8 cellular contexts compared by ENCODE assay signal in the genomic region with DNA sequence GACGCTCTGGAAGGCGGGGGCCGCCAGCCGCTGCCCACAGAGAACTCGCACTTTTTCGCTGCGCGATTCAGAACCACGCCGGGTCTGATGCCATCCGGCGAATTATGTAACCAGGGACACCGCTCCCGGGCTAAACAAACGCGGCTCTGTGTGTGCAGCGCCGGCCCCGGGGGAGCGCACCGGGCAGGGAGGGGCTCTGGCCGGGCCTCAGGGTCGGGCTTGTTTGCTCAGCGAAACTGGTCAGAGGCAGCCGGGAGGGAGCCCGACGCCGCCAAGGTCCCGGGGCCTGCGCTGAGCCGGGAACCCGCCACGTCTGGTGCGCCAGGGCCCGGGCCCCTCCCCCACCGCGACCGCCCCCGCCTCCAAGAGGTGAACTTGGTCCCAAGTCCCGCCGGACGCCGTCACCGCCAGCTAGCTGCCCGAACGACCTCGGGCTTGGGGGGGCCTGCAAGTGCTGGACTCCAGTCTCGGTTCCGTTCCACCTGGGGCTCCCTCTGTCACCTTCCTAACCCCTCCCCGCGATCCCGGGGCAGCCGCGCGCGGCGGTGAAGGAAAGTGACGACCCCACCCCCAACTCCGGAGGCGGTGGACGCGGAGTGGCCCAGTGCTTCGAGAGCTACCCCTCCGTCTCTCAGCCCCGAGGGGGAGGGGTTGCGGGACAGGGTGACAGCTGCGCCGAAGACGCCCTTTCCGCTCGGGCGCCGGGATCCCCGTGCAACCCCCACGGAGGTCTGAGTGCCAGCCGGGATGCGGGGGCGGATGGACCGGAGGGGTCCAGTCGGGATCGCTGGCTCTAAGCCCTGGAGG. TPM values are rescaled to one million over a fixed set of nuclear protein-coding genes. Genes with fewer than 3 reads are reported as not detected.
DNase-seq lines count a peak whose midpoint lies in the region; ATAC-seq and TF ChIP-seq lines count a peak whose summit lies in the region.

No MANE protein-coding gene starts in this region.

- peak overlapping the region; percentile 92 for H3K9ac ChIP-seq in HCT116 (ENCODE audit: low read length)

- no peaks in the 10 kb centered on the region for H3K27me3 ChIP-seq in HCT116 (ENCODE audit: insufficient read depth, low read length)

- no peaks in the 10 kb centered on the region for H3K9me3 Mint-ChIP-seq in activated CD8-positive, alpha-beta T cell treated with anti-CD3 and anti-CD28 coated beads, Interleukin-2, amount 10 ng/mL, durations not matched to agents 7 days and 5 days (ENCODE audit: insufficient read depth)

- H3K79me2 ChIP-seq in HCT116 (ENCODE audit: insufficient read depth, low read length) = peaks cover 57% of the 10 kb centered on the region

- no peak overlapping the region for H2AFZ ChIP-seq in HCT116 (ENCODE audit: low read depth, low read length, poor library complexity, severe bottlenecking)

- CTCF ChIA-PET in HCT116 (lab: Charles Lee) = no interaction called here
- CTCF ChIA-PET in activated CD8-positive, alpha-beta T cell treated with anti-CD3 and anti-CD28 coated beads, Interleukin-2, amount 10 ng/mL, durations not matched to agents 7 days and 5 days (lab: Charles Lee) = interaction anchor here (0.9 to 8.9 kb wide), 9 partner anchors 9 to 86 kb away, joined by 3 to 91 read pairs (median 6); a partner anchor contains a TSS

- POLR2A ChIA-PET in HCT116 (lab: Charles Lee) = interaction anchor here (1.9 to 5.0 kb wide), 3 partner anchors 16 to 58 kb away, joined by 6 to 20 read pairs (median 11); no protein-coding TSS in a partner anchor
- POLR2A ChIA-PET in activated CD8-positive, alpha-beta T cell treated with anti-CD3 and anti-CD28 coated beads, Interleukin-2, amount 10 ng/mL, durations not matched to agents 7 days and 5 days (lab: Charles Lee) = interaction anchor here (0.6 to 3.0 kb wide), 9 partner anchors 9 to 64 kb away, joined by 3 to 20 read pairs (median 4); no protein-coding TSS in a partner anchor

- peaks cover 22 to 52% of the 10 kb centered on the region in 2 experiments for H3K4me1 ChIP-seq in HCT116 (ENCODE audit: control insufficient read depth in 1 of 2, insufficient read depth in 2 of 2, low read length in 2 of 2)

- DNase-seq in GM12864 (ENCODE audit: low read depth) (no peak), HCT116 (ENCODE audit: low read depth, low spot score) (no peak), NAMALWA (ENCODE audit: low spot score) (peak; percentile 75), lung microvascular endothelial cell (ENCODE audit: low read depth in 2 of 2) (peak; percentile 63 to 66), cortex of kidney (lab: John Stamatoyannopoulos, UW) (no peak)
- peak; percentile 64 for DNase-seq in activated CD8-positive, alpha-beta T cell treated with anti-CD3 and anti-CD28 coated beads, Interleukin-2, amount 10 ng/mL, durations not matched to agents 7 days and 5 days
- peak; percentile 40 for DNase-seq in effector CD8-positive, alpha-beta T cell (lab: John Stamatoyannopoulos, UW)
- peak; percentile 49 to 55 for DNase-seq in stimulated activated CD8-positive, alpha-beta memory T cell treated with anti-CD3 and anti-CD28 coated beads, Interleukin-2, amount 100 ng/mL, for 48 hours (ENCODE audit: low read depth in 2 of 2)

- H3K9me2 ChIP-seq in HCT116 (ENCODE audit: insufficient read depth) = no peaks in the 10 kb centered on the region

- 0 out of 2 replicates have a peak, but pooled peaks cover 6% of the 10 kb centered on the region for H4K20me1 ChIP-seq in HCT116 (ENCODE audit: insufficient read depth)

- H3K36me3 Mint-ChIP-seq in activated CD8-positive, alpha-beta T cell treated with anti-CD3 and anti-CD28 coated beads, Interleukin-2, amount 10 ng/mL, durations not matched to agents 7 days and 5 days (ENCODE audit: low read depth) = peaks cover 12% of the 10 kb centered on the region

- H3K27ac Mint-ChIP-seq in activated CD8-positive, alpha-beta T cell treated with anti-CD3 and anti-CD28 coated beads, Interleukin-2, amount 10 ng/mL, durations not matched to agents 7 days and 5 days = peak overlapping the region; percentile 66

- peak overlapping the region; percentile 81 for H3K4me3 Mint-ChIP-seq in activated CD8-positive, alpha-beta T cell treated with anti-CD3 and anti-CD28 coated beads, Interleukin-2, amount 10 ng/mL, durations not matched to agents 7 days and 5 days

- BruUV-seq in HCT116 (replicated peaks; lab: Mats Ljungman, UMichigan) = no TSS peak

- TF ChIP-seq RAD21 in HCT116 (IDR thresholded peaks at IDR 0.05; ENCODE audit: low read depth) = no peak

- H3K9me3 ChIP-seq in HCT116 (ENCODE audit: control insufficient read depth in 1 of 2, insufficient read depth in 1 of 2, low read depth in 1 of 2, low read length in 2 of 2) = no peaks in the 10 kb centered on the region

- TF ChIP-seq CTCF in GM12864 (IDR thresholded peaks at IDR 0.05; ENCODE audit: low read depth, low read length, missing control alignments) (no peak), HCT116 (IDR thresholded peaks at IDR 0.05 in 2 of 3, conservative IDR thresholded peaks at IDR 0.05 in 1 of 3; ENCODE audit: borderline replicate concordance in 1 of 3, insufficient read depth in 1 of 3, low read depth in 2 of 3, low read length in 2 of 3) (no peak)

- intact Hi-C loops in HCT116 (cut with micrococcal nuclease) = loop anchor here (1.0 to 2.0 kb wide), 2 partner anchors 17 to 60 kb away; no protein-coding TSS in a partner anchor

- RAD21 ChIA-PET in HCT116 (lab: Charles Lee; ENCODE audit: low non-redundant PET in 1 of 2, low total read pairs in 2 of 2, uncharacterized antibody in 2 of 2, unreplicated experiment in 2 of 2) = no interaction called here

- peaks cover 46% of the 10 kb centered on the region for H3K4me1 Mint-ChIP-seq in activated CD8-positive, alpha-beta T cell treated with anti-CD3 and anti-CD28 coated beads, Interleukin-2, amount 10 ng/mL, durations not matched to agents 7 days and 5 days (ENCODE audit: low read depth)

- TF ChIP-seq POLR2A in HCT116 (IDR thresholded peaks at IDR 0.05; ENCODE audit: borderline replicate concordance, extremely low read depth, insufficient read depth, insufficient read length) = no peak

- peak overlapping the region; percentile 91 for H3K27ac ChIP-seq in HCT116 (ENCODE audit: low read depth, low read length)

- H3K27me3 Mint-ChIP-seq in activated CD8-positive, alpha-beta T cell treated with anti-CD3 and anti-CD28 coated beads, Interleukin-2, amount 10 ng/mL, durations not matched to agents 7 days and 5 days (ENCODE audit: low read depth) = peaks cover 17% of the 10 kb centered on the region

- H3K4me3 ChIP-seq in GM12864 (ENCODE audit: low read depth, low read length) (peak overlapping the region; percentile 80), HCT116 (replicated peaks in 1 of 2; ENCODE audit: low read depth in 1 of 2, low read length in 2 of 2) (peak overlapping the region; percentile 95 to 97)

- no peaks in the 10 kb centered on the region for H3K36me3 ChIP-seq in HCT116 (ENCODE audit: control insufficient read depth in 1 of 2, insufficient read depth in 2 of 2, low read length in 2 of 2)

- ATAC-seq in HCT116 = peak; percentile 35
- peak; percentile 38 for ATAC-seq in activated CD8-positive, alpha-beta T cell treated with anti-CD3 and anti-CD28 coated beads, Interleukin-2, amount 10 ng/mL, durations not matched to agents 7 days and 5 days

- H3K4me2 ChIP-seq in HCT116 (ENCODE audit: low read length) = peak overlapping the region; percentile 95

TF ChIP-seq in HCT116, 20 proteins besides CTCF, POLR2A, EP300 and RAD21:
- TF ChIP-seq ZNF274 (IDR thresholded peaks at IDR 0.05; ENCODE audit: low read depth, low read length) = no peak
- no peak for TF ChIP-seq SP1 (IDR thresholded peaks at IDR 0.05; ENCODE audit: low read depth)
- TF ChIP-seq EZH2phosphoT487 (IDR thresholded peaks at IDR 0.05; ENCODE audit: borderline replicate concordance) = no peak
- no peak; the same call in none of the 2 replicates for TF ChIP-seq POLR2AphosphoS5 (IDR thresholded peaks at IDR 0.05; ENCODE audit: low read depth, low read length)
- peak; percentile 65 for TF ChIP-seq ZFX (IDR thresholded peaks at IDR 0.05)
- TF ChIP-seq SRF (IDR thresholded peaks at IDR 0.05; ENCODE audit: low read depth) = no peak
- TF ChIP-seq TCF7L2 (IDR thresholded peaks at IDR 0.05; ENCODE audit: borderline replicate concordance, extremely low read depth, insufficient read depth, insufficient read length) = peak; percentile 23
- no peak for TF ChIP-seq FOSL1 (IDR thresholded peaks at IDR 0.05; ENCODE audit: low read depth)
- TF ChIP-seq, protein P1, sequence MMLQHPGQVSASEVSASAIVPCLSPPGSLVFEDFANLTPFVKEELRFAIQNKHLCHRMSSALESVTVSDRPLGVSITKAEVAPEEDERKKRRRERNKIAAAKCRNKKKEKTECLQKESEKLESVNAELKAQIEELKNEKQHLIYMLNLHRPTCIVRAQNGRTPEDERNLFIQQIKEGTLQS (IDR thresholded peaks at IDR 0.05) = no peak
- TF ChIP-seq EGR1 (IDR thresholded peaks at IDR 0.05; ENCODE audit: low read depth) = peak; percentile 84
- peak; percentile 12; the same call in 1 of the 2 replicates for TF ChIP-seq SIN3A (IDR thresholded peaks at IDR 0.05; ENCODE audit: low read depth)
- no peak for TF ChIP-seq CBX3 (IDR thresholded peaks at IDR 0.05; ENCODE audit: low read depth)
TF ChIP-seq in HCT116: peak in this region for 4.

RNA-seq across cellular contexts. Expression of a gene that starts 0.8 kb away (rescaled TPM):
- total RNA-seq in HCT116 (2021; ENCODE audit: unreplicated experiment) (82.7 TPM), lung microvascular endothelial cell (47.9 and 62.3 TPM in 2 replicates)
- 75.8 and 86.4 TPM in 2 replicates for polyA plus RNA-seq in HCT116 (2012)
- total RNA-seq in activated CD8-positive, alpha-beta T cell treated with anti-CD3 and anti-CD28 coated beads, Interleukin-2, amount 10 ng/mL, durations not matched to agents 7 days and 5 days = 100 to 1,000 TPM; 100 to 114 TPM

RNA-seq across cellular contexts. Expression of a gene that starts 27.1 kb away (rescaled TPM):
- total RNA-seq in HCT116 (2021; ENCODE audit: unreplicated experiment) = 1.1 TPM
- 0.40 and 0.61 TPM in 2 replicates for polyA plus RNA-seq in HCT116 (2012)
- total RNA-seq in activated CD8-positive, alpha-beta T cell treated with anti-CD3 and anti-CD28 coated beads, Interleukin-2, amount 10 ng/mL, durations not matched to agents 7 days and 5 days = 1 to 10 TPM; 2.3 to 2.5 TPM
- 0.65 and 2.2 TPM in 2 replicates for total RNA-seq in lung microvascular endothelial cell

Comparison
In these comparisons a context has a peak if more than half of its experiments do, and no peak if none do; other contexts are left out.
1. DNase-seq: peak in NAMALWA (single experiment), activated CD8-positive, alpha-beta T cell treated with anti-CD3 and anti-CD28 coated beads, Interleukin-2, amount 10 ng/mL, durations not matched to agents 7 days and 5 days (single experiment), effector CD8-positive, alpha-beta T cell (single experiment), lung microvascular endothelial cell (2 of 2) and stimulated activated CD8-positive, alpha-beta memory T cell treated with anti-CD3 and anti-CD28 coated beads, Interleukin-2, amount 100 ng/mL, for 48 hours (2 of 2); none in GM12864 (single experiment), HCT116 (single experiment) and cortex of kidney (single experiment).